ENCODE assay signal across 14 cellular contexts in genomic region chr2:38692636-38693318, GRCh38. TPM values are rescaled to one million over a fixed set of nuclear protein-coding genes. Genes with fewer than 3 reads are reported as not detected.
A peak's percentile ranks its signal among the peaks of the same experiment; 100 is the strongest.
DNase-seq lines count a peak whose midpoint lies in the region; ATAC-seq, FAIRE-seq and TF ChIP-seq lines count a peak whose summit lies in the region.
"Had no signal": no experiment of that assay in that cellular context is flagged by ENCODE, and none has a peak within 500 bp of the region (broad histone marks: within the 10 kb centered on the region; RNA-seq: fewer than 3 reads in every experiment).

No MANE protein-coding gene starts in this region.

- FAIRE-seq in bronchial epithelial cell (lab: Jason Lieb, UNC), result no peak

- DNase-seq in CD8-positive, alpha-beta T cell, result no peak
- peak; percentile 68 for DNase-seq in bronchial epithelial cell (ENCODE audit: low read depth)
- DNase-seq in natural killer cell, result no peak
- no peak for DNase-seq in dedifferentiated amniotic fluid mesenchymal stem cell (ENCODE audit: extremely low spot score)
- DNase-seq: activated CD4-positive, CD25-positive, alpha-beta regulatory T cell treated with anti-CD3 and anti-CD28 coated beads, Interleukin-2, amount 50 U/mL, for 72 hours; effector CD4-positive, alpha-beta T cell; H7; Karpas-422; NCI-H2171; right cardiac atrium had no signal

- H3K9me3 Mint-ChIP-seq in CD8-positive, alpha-beta T cell, result no peaks in the 10 kb centered on the region
- H3K9me3 Mint-ChIP-seq in natural killer cell, result no peaks in the 10 kb centered on the region

- H3K36me3 Mint-ChIP-seq in CD8-positive, alpha-beta T cell, result peaks cover 61% of the 10 kb centered on the region
- peaks cover 6% of the 10 kb centered on the region for H3K36me3 Mint-ChIP-seq in natural killer cell

- no peaks in the 10 kb centered on the region for H3K27me3 Mint-ChIP-seq in CD8-positive, alpha-beta T cell (ENCODE audit: low read depth)
- no peaks in the 10 kb centered on the region for H3K27me3 Mint-ChIP-seq in natural killer cell (ENCODE audit: low read depth in 2 of 2)

- no peak overlapping the region for H3K4me3 Mint-ChIP-seq in CD8-positive, alpha-beta T cell
- no peak overlapping the region for H3K4me3 Mint-ChIP-seq in natural killer cell

- CTCF ChIA-PET in CD8-positive, alpha-beta T cell (lab: Charles Lee), result interaction anchor here (0.9 to 2.1 kb wide), 3 partner anchors 11 to 128 kb away, joined by 3 to 6 read pairs (median 4); no protein-coding TSS in a partner anchor

- no peak overlapping the region for H3K4me3 ChIP-seq in CD8-positive, alpha-beta T cell (ENCODE audit: low read depth, low read length)
- H3K4me3 ChIP-seq in bronchial epithelial cell (ENCODE audit: low read depth, low read length), result no peak overlapping the region

- H3K27ac ChIP-seq in CD8-positive, alpha-beta T cell (ENCODE audit: low read depth, low read length), result no peak overlapping the region
- peak overlapping the region; percentile 52 for H3K27ac ChIP-seq in KOPT-K1 (ENCODE audit: low read depth, low read length, poor library complexity, severe bottlenecking)

- intact Hi-C loops in CD8-positive, alpha-beta T cell (cut with DNase I, micrococcal nuclease), result no loop called here
- intact Hi-C loops in natural killer cell (cut with micrococcal nuclease), result no loop called here

- peak overlapping the region; percentile 30 for H3K27ac Mint-ChIP-seq in CD8-positive, alpha-beta T cell
- H3K27ac Mint-ChIP-seq in natural killer cell, result peak overlapping the region; percentile 0 to 19

- H3K4me1 ChIP-seq in CD8-positive, alpha-beta T cell (ENCODE audit: insufficient read depth, low read length), result no peaks in the 10 kb centered on the region

- no peaks in the 10 kb centered on the region for H3K27me3 ChIP-seq in CD8-positive, alpha-beta T cell (ENCODE audit: insufficient read depth, low read length)
- H3K27me3 ChIP-seq in bronchial epithelial cell (ENCODE audit: control insufficient read depth, insufficient read depth, low read length), result no peaks in the 10 kb centered on the region

- ATAC-seq in CD8-positive, alpha-beta T cell, result no peak
- ATAC-seq in natural killer cell (no peak), GM18868 (IDR thresholded peaks at IDR 0.05; ENCODE audit: unreplicated experiment) (no peak), HG03108 (IDR thresholded peaks at IDR 0.05; ENCODE audit: unreplicated experiment) (no peak), HG03457 (IDR thresholded peaks at IDR 0.05; ENCODE audit: unreplicated experiment) (no peak)

- H3K4me1 Mint-ChIP-seq in CD8-positive, alpha-beta T cell (ENCODE audit: low read depth), result peaks cover 40% of the 10 kb centered on the region
- peaks cover 14 to 21% of the 10 kb centered on the region in 2 donors for H3K4me1 Mint-ChIP-seq in natural killer cell

- H3K9me3 ChIP-seq in CD8-positive, alpha-beta T cell (ENCODE audit: low read length), result no peaks in the 10 kb centered on the region
- no peaks in the 10 kb centered on the region for H3K9me3 ChIP-seq in KOPT-K1 (ENCODE audit: insufficient read depth, low read length, poor library complexity, severe bottlenecking)

- POLR2A ChIA-PET in CD8-positive, alpha-beta T cell (lab: Charles Lee), result no interaction called here

- no peak for TF ChIP-seq CTCF in CD8-positive, alpha-beta T cell (IDR thresholded peaks at IDR 0.05)
- TF ChIP-seq CTCF in bronchial epithelial cell (IDR thresholded peaks at IDR 0.05; ENCODE audit: insufficient read depth, low read length, severe bottlenecking), result no peak
- TF ChIP-seq CTCF in natural killer cell (IDR thresholded peaks at IDR 0.05), result no peak

- H3K36me3 ChIP-seq in CD8-positive, alpha-beta T cell (ENCODE audit: insufficient read depth, low read length), result no peaks in the 10 kb centered on the region
- H3K36me3 ChIP-seq in KOPT-K1 (ENCODE audit: insufficient read depth, low read length), result peaks cover 9% of the 10 kb centered on the region; the same call in 1 of the 2 replicates
- H3K36me3 ChIP-seq in bronchial epithelial cell (ENCODE audit: control insufficient read depth, insufficient read depth, low read length), result no peaks in the 10 kb centered on the region

RNA-seq across cellular contexts. Expression of gene GALM, which starts 26.9 kb away (rescaled TPM):
- total RNA-seq in CD8-positive, alpha-beta T cell, result 1 to 10 TPM; 4.4 to 4.7 TPM
- 1.6 and 2.0 TPM in 2 replicates for total RNA-seq in bronchial epithelial cell
- 10 to 100 TPM in 2 of 3 donors, 1 to 10 TPM in 1; 4.0 to 12.4 (median 11.0) TPM for total RNA-seq in natural killer cell

RNA-seq across cellular contexts. Expression of gene SRSF7, which starts 58.4 kb away (rescaled TPM):
- 100 to 1,000 TPM; 607 to 608 TPM for total RNA-seq in CD8-positive, alpha-beta T cell
- total RNA-seq in bronchial epithelial cell, result 115 and 120 TPM in 2 replicates
- 100 to 1,000 TPM; 323 to 538 (median 359) TPM for total RNA-seq in natural killer cell
